ENCODE assay signal across 23 cellular contexts in genomic region chr3:115943579-115943978, GRCh38.
DNase-seq lines count a peak whose midpoint lies in the region; ATAC-seq and TF ChIP-seq lines count a peak whose summit lies in the region.
"Had no signal": no experiment of that assay in that cellular context is flagged by ENCODE, and none has a peak within 500 bp of the region (broad histone marks: within the 10 kb centered on the region; RNA-seq: fewer than 3 reads in every experiment).

No MANE protein-coding gene starts in this region.

- no peak for TF ChIP-seq POLR2A in GM18505 (IDR thresholded peaks at IDR 0.05; ENCODE audit: borderline replicate concordance, extremely low read depth, insufficient read depth, insufficient read length)

- H3K79me2 ChIP-seq in MM.1S (ENCODE audit: low read length), result no peaks in the 10 kb centered on the region

- H3K4me3 Mint-ChIP-seq in progenitor cell of endocrine pancreas (ENCODE audit: low read depth), result no peak overlapping the region
- H3K4me3 Mint-ChIP-seq: activated naive CD8-positive, alpha-beta T cell treated with anti-CD3 and anti-CD28 coated beads, Interleukin-2, amount 10 ng/mL, durations not matched to agents 7 days and 5 days; activated T-helper 17 cell treated with anti-CD3 and anti-CD28 coated beads, Interleukin-2, amount 50 U/mL, for 72 hours; CD4-positive, CD25-positive, alpha-beta regulatory T cell; naive B cell; stimulated activated naive B cell treated with anti-CD40 and anti-IgM and Interleukin-4, amounts not matched to agents 10 μg/mL and 1 μg/mL and 100 μg/mL, for 72 hours had no signal

- H2AFZ ChIP-seq in MM.1S (ENCODE audit: low read length), result 0 out of 2 replicates have a peak overlapping the region, but pooled peaks have one; percentile 8

- peak overlapping the region; percentile 22; the same call in 1 of the 2 replicates for H3K4me2 ChIP-seq in MM.1S (ENCODE audit: low read depth, low read length)

- H3K27me3 Mint-ChIP-seq in progenitor cell of endocrine pancreas, result no peaks in the 10 kb centered on the region
- H3K27me3 Mint-ChIP-seq: CD4-positive, CD25-positive, alpha-beta regulatory T cell had no signal

- H3K9me3 Mint-ChIP-seq in progenitor cell of endocrine pancreas (ENCODE audit: low read depth), result no peaks in the 10 kb centered on the region

- H3K36me3 ChIP-seq in MM.1S (replicated peaks; ENCODE audit: insufficient read depth, low read length) (no peaks in the 10 kb centered on the region), SJCRH30 (no peaks in the 10 kb centered on the region)
- H3K36me3 ChIP-seq: esophagus muscularis mucosa, gastroesophageal sphincter, ovary, right lobe of liver had no signal

- no peaks in the 10 kb centered on the region for H3K9me3 ChIP-seq in MM.1S (replicated peaks; ENCODE audit: insufficient read depth, low read length)
- H3K9me3 ChIP-seq in SJCRH30 (replicated peaks), result no peaks in the 10 kb centered on the region
- H3K9me3 ChIP-seq: esophagus muscularis mucosa, gastroesophageal sphincter, ovary, right lobe of liver had no signal

- no peaks in the 10 kb centered on the region for H3F3A ChIP-seq in MM.1S (ENCODE audit: insufficient read depth, low read length)

- no peaks in the 10 kb centered on the region for H3K36me3 Mint-ChIP-seq in progenitor cell of endocrine pancreas (ENCODE audit: insufficient read depth)
- H3K36me3 Mint-ChIP-seq: activated naive CD8-positive, alpha-beta T cell treated with anti-CD3 and anti-CD28 coated beads, Interleukin-2, amount 10 ng/mL, durations not matched to agents 7 days and 5 days; CD4-positive, CD25-positive, alpha-beta regulatory T cell; naive B cell; stimulated activated naive B cell treated with anti-CD40 and anti-IgM and Interleukin-4, amounts not matched to agents 10 μg/mL and 1 μg/mL and 100 μg/mL, for 72 hours had no signal

- ATAC-seq in GM18505 (IDR thresholded peaks at IDR 0.05; ENCODE audit: unreplicated experiment), result peak; percentile 65
- ATAC-seq in GM19438 (IDR thresholded peaks at IDR 0.05; ENCODE audit: low read depth, unreplicated experiment), result peak; percentile 60
- peak; percentile 42 for ATAC-seq in HG02678 (IDR thresholded peaks at IDR 0.05; ENCODE audit: unreplicated experiment)
- ATAC-seq: activated T-helper 17 cell treated with anti-CD3 and anti-CD28 coated beads, Interleukin-2, amount 50 U/mL, for 72 hours; gastroesophageal sphincter; right lobe of liver had no signal

- DNase-seq in MM.1S (peak; percentile 56), progenitor cell of endocrine pancreas (ENCODE audit: low spot score, unreplicated experiment) (no peak), SJCRH30 (no peak), NCI-H1092 treated with DMSO at 0.1 percent for 48 hours (lab: John Stamatoyannopoulos, UW) (no peak), NCI-H146 (lab: John Stamatoyannopoulos, UW) (no peak)
- DNase-seq: activated CD4-positive, alpha-beta T cell treated with anti-CD3 and anti-CD28 coated beads for 4 hours; activated naive CD8-positive, alpha-beta T cell treated with anti-CD3 and anti-CD28 coated beads, Interleukin-2, amount 10 ng/mL, durations not matched to agents 7 days and 5 days; CD4-positive, CD25-positive, alpha-beta regulatory T cell; effector memory CD4-positive, alpha-beta T cell; kidney glomerular epithelial cell; naive B cell; NCI-H1694; NCI-H446 treated with DMSO at 0.1 percent for 48 hours; NK-92 treated with Interleukin-12 subunit alpha and Interleukin-12 subunit beta, amount 100 ng/mL, for 24 hours; ovary; right lobe of liver; stimulated activated naive B cell treated with anti-CD40 and anti-IgM and Interleukin-4, amounts not matched to agents 10 μg/mL and 1 μg/mL and 100 μg/mL, for 72 hours had no signal

- no peaks in the 10 kb centered on the region for H3K4me1 Mint-ChIP-seq in progenitor cell of endocrine pancreas (ENCODE audit: low read depth)
- H3K4me1 Mint-ChIP-seq: activated naive CD8-positive, alpha-beta T cell treated with anti-CD3 and anti-CD28 coated beads, Interleukin-2, amount 10 ng/mL, durations not matched to agents 7 days and 5 days; activated T-helper 17 cell treated with anti-CD3 and anti-CD28 coated beads, Interleukin-2, amount 50 U/mL, for 72 hours; CD4-positive, CD25-positive, alpha-beta regulatory T cell; naive B cell; stimulated activated naive B cell treated with anti-CD40 and anti-IgM and Interleukin-4, amounts not matched to agents 10 μg/mL and 1 μg/mL and 100 μg/mL, for 72 hours had no signal

- no peaks in the 10 kb centered on the region for H4K20me1 ChIP-seq in MM.1S (ENCODE audit: insufficient read depth, low read length)

- H3K9ac ChIP-seq in MM.1S (ENCODE audit: low read length), result no peak overlapping the region

- H3K4me1 ChIP-seq in MM.1S (ENCODE audit: low read length) (no peaks in the 10 kb centered on the region), SJCRH30 (no peaks in the 10 kb centered on the region)
- H3K4me1 ChIP-seq: esophagus muscularis mucosa, gastroesophageal sphincter, right lobe of liver had no signal

- no peak overlapping the region for H3K27ac Mint-ChIP-seq in progenitor cell of endocrine pancreas
- H3K27ac Mint-ChIP-seq: activated naive CD8-positive, alpha-beta T cell treated with anti-CD3 and anti-CD28 coated beads, Interleukin-2, amount 10 ng/mL, durations not matched to agents 7 days and 5 days; activated T-helper 17 cell treated with anti-CD3 and anti-CD28 coated beads, Interleukin-2, amount 50 U/mL, for 72 hours; CD4-positive, CD25-positive, alpha-beta regulatory T cell; naive B cell; stimulated activated naive B cell treated with anti-CD40 and anti-IgM and Interleukin-4, amounts not matched to agents 10 μg/mL and 1 μg/mL and 100 μg/mL, for 72 hours had no signal

- TF ChIP-seq CTCF in MM.1S (IDR thresholded peaks at IDR 0.05; ENCODE audit: low read length), result no peak
- no peak for TF ChIP-seq CTCF in progenitor cell of endocrine pancreas (IDR thresholded peaks at IDR 0.05; ENCODE audit: unreplicated experiment)

- no peaks in the 10 kb centered on the region for H3K27me3 ChIP-seq in MM.1S (replicated peaks; ENCODE audit: insufficient read depth, low read length)
- no peaks in the 10 kb centered on the region for H3K27me3 ChIP-seq in SJCRH30
- H3K27me3 ChIP-seq: esophagus muscularis mucosa, gastroesophageal sphincter, ovary, right lobe of liver had no signal

- no peak overlapping the region for H3K4me3 ChIP-seq in MM.1S (ENCODE audit: low read length)
- no peak overlapping the region for H3K4me3 ChIP-seq in SJCRH30
- H3K4me3 ChIP-seq: esophagus muscularis mucosa, gastroesophageal sphincter, ovary, right lobe of liver had no signal

- H3K27ac ChIP-seq in MM.1S (ENCODE audit: low read length) (no peak overlapping the region), SJCRH30 (no peak overlapping the region)
- H3K27ac ChIP-seq: esophagus muscularis mucosa, gastroesophageal sphincter, ovary, right lobe of liver had no signal

- H3K9me2 ChIP-seq in MM.1S (replicated peaks; ENCODE audit: insufficient read depth, low read length), result no peaks in the 10 kb centered on the region
